8 cellular contexts compared by ENCODE assay signal in the genomic region with DNA sequence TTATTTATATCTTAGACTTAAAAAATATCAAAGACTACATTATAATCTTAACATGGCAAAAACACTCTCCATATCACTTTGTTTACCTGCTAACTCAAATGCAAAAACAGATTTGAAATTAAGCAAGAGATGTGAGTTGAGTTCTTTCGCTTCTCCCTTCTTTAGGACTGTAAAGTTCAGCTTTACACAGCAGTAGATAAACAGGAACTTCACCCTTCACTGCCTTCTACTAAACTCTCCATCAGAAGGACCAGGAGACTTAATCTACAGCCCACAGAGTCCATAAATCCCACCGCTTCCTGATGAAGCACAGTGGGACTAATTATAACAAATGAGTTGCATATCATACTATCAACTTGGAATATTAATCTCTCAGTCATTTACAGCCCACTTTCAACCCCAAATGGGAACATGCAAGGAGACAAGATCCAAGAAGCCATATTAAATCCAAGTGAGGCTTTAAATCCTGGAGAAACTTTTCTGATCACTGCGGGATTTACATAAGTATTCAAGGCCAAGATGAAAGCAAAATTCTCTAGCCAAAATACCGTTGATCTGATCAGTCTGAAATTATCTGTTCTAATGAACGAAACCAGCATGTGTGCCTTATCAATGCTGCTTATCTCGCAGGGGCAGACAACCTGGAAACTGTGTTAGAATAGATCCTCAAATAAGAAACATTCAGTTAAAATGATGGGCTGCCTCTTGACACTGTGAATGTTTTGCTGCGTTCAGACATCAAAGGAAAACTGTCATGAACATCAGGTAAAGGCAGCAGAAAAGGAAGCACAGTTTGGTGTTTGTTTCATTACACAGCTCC. TPM values are rescaled to one million over a fixed set of nuclear protein-coding genes. Genes with fewer than 3 reads are reported as not detected.
DNase-seq lines count a peak whose midpoint lies in the region; ATAC-seq, FAIRE-seq and TF ChIP-seq lines count a peak whose summit lies in the region.

No MANE protein-coding gene starts in this region.

- peak overlapping the region; percentile 64 for H3K4me3 ChIP-seq in AG09309 (ENCODE audit: control insufficient read depth, low read depth, low read length)
- H3K4me3 ChIP-seq in fibroblast of the aortic adventitia (ENCODE audit: low read depth, low read length): peak overlapping the region; percentile 81
- H3K4me3 ChIP-seq in rectal smooth muscle tissue (ENCODE audit: low read length): peak overlapping the region; percentile 75

- peak; percentile 6 for FAIRE-seq in H54 (lab: Jason Lieb, UNC)

- ATAC-seq in HG03175 (IDR thresholded peaks at IDR 0.05; ENCODE audit: unreplicated experiment): no peak

- peak overlapping the region; percentile 98 for H3K4me3 Mint-ChIP-seq in T-helper 2 cell treated with Interferon-gamma antibody and Interleukin-4, amounts not matched to agents 5 μg/mL and 100 μg/mL, for 36 hours

- no peaks in the 10 kb centered on the region for H3K9me3 Mint-ChIP-seq in T-helper 2 cell treated with Interferon-gamma antibody and Interleukin-4, amounts not matched to agents 5 μg/mL and 100 μg/mL, for 36 hours

- H3K9ac ChIP-seq in rectal smooth muscle tissue (ENCODE audit: low read length): peak overlapping the region; percentile 63

- H3K36me3 ChIP-seq in rectal smooth muscle tissue (ENCODE audit: control insufficient read depth, insufficient read depth, low read length): no peaks in the 10 kb centered on the region

- H3K27me3 Mint-ChIP-seq in T-helper 2 cell treated with Interferon-gamma antibody and Interleukin-4, amounts not matched to agents 5 μg/mL and 100 μg/mL, for 36 hours (ENCODE audit: low read depth): no peaks in the 10 kb centered on the region

- peaks cover 48% of the 10 kb centered on the region for H3K4me1 Mint-ChIP-seq in T-helper 2 cell treated with Interferon-gamma antibody and Interleukin-4, amounts not matched to agents 5 μg/mL and 100 μg/mL, for 36 hours (ENCODE audit: low read depth)

- peak overlapping the region; percentile 77 for H3K27ac ChIP-seq in rectal smooth muscle tissue (ENCODE audit: low read depth, low read length)

- TF ChIP-seq POLR2A in H54 (IDR thresholded peaks at IDR 0.05; ENCODE audit: low read depth, low read length): no peak

- no peak for TF ChIP-seq CTCF in AG09309 (IDR thresholded peaks at IDR 0.05; ENCODE audit: control insufficient read depth, insufficient read depth, low read depth, low read length, missing control alignments)
- no peak for TF ChIP-seq CTCF in fibroblast of the aortic adventitia (IDR thresholded peaks at IDR 0.05; ENCODE audit: insufficient read depth, low read length)

- DNase-seq in AG09309 (ENCODE audit: low read depth) (no peak), H54 (ENCODE audit: insufficient read length, low spot score) (no peak), fibroblast of the aortic adventitia (ENCODE audit: low read depth) (peak; percentile 20), NCI-H1436 (lab: John Stamatoyannopoulos, UW) (no peak)
- DNase-seq in T-helper 2 cell treated with Interferon-gamma antibody and Interleukin-4, amounts not matched to agents 5 μg/mL and 100 μg/mL, for 36 hours (ENCODE audit: low spot score): no peak
- no peak for DNase-seq in stimulated activated CD4-positive, alpha-beta T cell treated with anti-CD3 and anti-CD28 coated beads, Interleukin-15, amount 100 ng/mL, for 24 hours

- H3K27me3 ChIP-seq in rectal smooth muscle tissue (ENCODE audit: control insufficient read depth, insufficient read depth, low read length): no peaks in the 10 kb centered on the region

- H3K36me3 Mint-ChIP-seq in T-helper 2 cell treated with Interferon-gamma antibody and Interleukin-4, amounts not matched to agents 5 μg/mL and 100 μg/mL, for 36 hours (ENCODE audit: low read depth): peaks cover 10% of the 10 kb centered on the region

- peaks cover 15% of the 10 kb centered on the region for H3K4me1 ChIP-seq in rectal smooth muscle tissue (ENCODE audit: control insufficient read depth, insufficient read depth, low read length)

- H3K27ac Mint-ChIP-seq in T-helper 2 cell treated with Interferon-gamma antibody and Interleukin-4, amounts not matched to agents 5 μg/mL and 100 μg/mL, for 36 hours: peak overlapping the region; percentile 86

RNA-seq across cellular contexts. Expression of gene AMFR, which starts 1.6 kb away (rescaled TPM):
- total RNA-seq in fibroblast of the aortic adventitia (ENCODE audit: low replicate concordance): 133 and 312 TPM in 2 replicates

RNA-seq across cellular contexts. Expression of gene NUDT21, which starts 27.3 kb away (rescaled TPM):
- 51.6 and 116 TPM in 2 replicates for total RNA-seq in fibroblast of the aortic adventitia (ENCODE audit: low replicate concordance)

RNA-seq across cellular contexts. Expression of gene OGFOD1, which starts 27.6 kb away (rescaled TPM):
- 50.0 and 95.0 TPM in 2 replicates for total RNA-seq in fibroblast of the aortic adventitia (ENCODE audit: low replicate concordance)
